In genomic region chr2:12456293-12457151, GRCh38 we compare ENCODE assay signal across 1 cellular context.
TF ChIP-seq lines count a peak whose summit lies in the region.

No MANE protein-coding gene starts in this region.

TF ChIP-seq in K562, 482 proteins besides CTCF, POLR2A, EP300 and RAD21 (continued from another document and continues in another):
- TF ChIP-seq CHD7 (IDR thresholded peaks at IDR 0.05; ENCODE audit: low read depth, low read length) (no peak), DEAF1 (CRISPR knock-in tag; IDR thresholded peaks at IDR 0.05) (no peak; the same call in 1 of the 2 replicates), CC2D1A (IDR thresholded peaks at IDR 0.05) (no peak), SP1 (CRISPR knock-in tag; IDR thresholded peaks at IDR 0.05) (0 out of 2 replicates have a peak, but pooled peaks have one; percentile 51), EGR1 (conservative IDR thresholded peaks at IDR 0.05) (no peak), TGIF2 (CRISPR knock-in tag; IDR thresholded peaks at IDR 0.05) (no peak), USF2 (CRISPR knock-in tag; IDR thresholded peaks at IDR 0.05) (no peak), ZC3H11A (IDR thresholded peaks at IDR 0.05; ENCODE audit: low read depth, low read length) (no peak), RBM25 (IDR thresholded peaks at IDR 0.05; ENCODE audit: low read depth, low read length, severe bottlenecking) (no peak), ZNF12 (CRISPR knock-in tag; IDR thresholded peaks at IDR 0.05) (no peak), ADNP (tag; IDR thresholded peaks at IDR 0.05) (no peak), ZBTB7A (IDR thresholded peaks at IDR 0.05; ENCODE audit: borderline replicate concordance, control insufficient read depth, low read depth, low read length) (no peak; the same call in 1 of the 2 replicates), TBP (optimal IDR thresholded peaks at IDR 0.05; ENCODE audit: low read depth, low read length) (no peak), PBX2 (CRISPR knock-in tag; IDR thresholded peaks at IDR 0.05; ENCODE audit: low read depth) (no peak), PBX2 (tag; conservative IDR thresholded peaks at IDR 0.05; ENCODE audit: low read depth) (peak; percentile 84), CCNT2 (IDR thresholded peaks at IDR 0.05; ENCODE audit: borderline replicate concordance, extremely low read depth, insufficient read length, low read depth, low read length) (peak; percentile 53), MLX (CRISPR knock-in tag; conservative IDR thresholded peaks at IDR 0.05) (no peak), DNMT1 (IDR thresholded peaks at IDR 0.05) (no peak), HCFC1 (IDR thresholded peaks at IDR 0.05; ENCODE audit: low read depth, low read length) (no peak), MITF (IDR thresholded peaks at IDR 0.05) (no peak), BACH1 (tag; IDR thresholded peaks at IDR 0.05) (no peak), ZNF449 (CRISPR knock-in tag; IDR thresholded peaks at IDR 0.05) (no peak), SOX6 (IDR thresholded peaks at IDR 0.05) (peak; percentile 64), MAFF (IDR thresholded peaks at IDR 0.05; ENCODE audit: low read length) (no peak), SP2 (IDR thresholded peaks at IDR 0.05; ENCODE audit: extremely low read depth, low read depth, low read length, poor library complexity, severe bottlenecking) (no peak), ERF (CRISPR knock-in tag; IDR thresholded peaks at IDR 0.05) (no peak), E4F1 (CRISPR knock-in tag; IDR thresholded peaks at IDR 0.05; ENCODE audit: borderline replicate concordance) (no peak), ZBTB2 (IDR thresholded peaks at IDR 0.05) (no peak; the same call in 1 of the 2 replicates), SNRNP70 (optimal IDR thresholded peaks at IDR 0.05; ENCODE audit: low read depth, low read length) (no peak), POLR2AphosphoS2 (IDR thresholded peaks at IDR 0.05; ENCODE audit: low read length) (no peak), NFYB (IDR thresholded peaks at IDR 0.05; ENCODE audit: extremely low read depth, insufficient read length) (no peak)
